Comparison of ENCODE assay signal across 27 cellular contexts in the genomic region with DNA sequence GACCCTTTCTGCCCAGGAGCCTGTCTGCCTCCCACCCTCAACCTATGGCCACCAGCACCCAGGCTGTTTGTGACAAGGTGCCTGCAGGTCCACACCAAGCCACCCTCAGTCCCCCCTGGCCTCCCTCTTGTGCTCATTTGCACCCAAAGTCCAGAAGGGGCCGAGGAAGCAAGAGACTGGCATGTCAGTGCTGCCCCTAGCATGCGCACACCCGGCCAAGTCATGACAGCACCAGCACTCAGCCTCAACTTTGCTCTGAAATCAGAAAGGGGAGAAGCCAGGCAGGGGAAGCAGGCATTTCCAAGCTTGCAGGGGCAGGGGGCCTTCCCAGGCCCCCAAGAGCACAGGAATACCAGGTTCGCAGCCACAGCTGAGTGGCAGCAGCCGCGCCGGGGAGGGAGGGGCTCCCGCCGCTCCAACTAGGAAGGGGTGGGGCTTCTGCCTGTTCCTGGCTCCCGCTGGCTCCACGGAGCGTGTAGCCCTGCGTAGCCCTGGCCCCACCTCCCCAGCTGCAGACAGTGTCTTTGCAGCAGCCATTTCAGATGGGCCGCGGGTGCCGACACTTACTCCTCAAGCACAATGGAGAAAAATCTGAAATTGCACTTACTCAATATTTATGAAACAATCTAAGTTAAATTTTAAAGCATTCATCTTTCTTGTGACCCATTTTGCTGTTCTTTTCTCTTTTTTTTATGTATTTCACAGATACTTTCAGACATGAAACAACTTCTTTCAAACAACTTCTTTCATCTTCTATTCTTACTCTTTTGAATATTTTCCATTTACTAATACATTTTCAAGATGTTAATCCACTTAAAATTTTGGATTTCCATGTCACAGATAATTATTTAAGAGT. TPM values are rescaled to one million over a fixed set of nuclear protein-coding genes. Genes with fewer than 3 reads are reported as not detected.
A peak's percentile ranks its signal among the peaks of the same experiment; 100 is the strongest.
DNase-seq lines count a peak whose midpoint lies in the region; FAIRE-seq and TF ChIP-seq lines count a peak whose summit lies in the region.
"Had no signal": no experiment of that assay in that cellular context is flagged by ENCODE, and none has a peak within 500 bp of the region (broad histone marks: within the 10 kb centered on the region; RNA-seq: fewer than 3 reads in every experiment).

No MANE protein-coding gene starts in this region.

- H3K27ac Mint-ChIP-seq in activated naive CD4-positive, alpha-beta T cell treated with anti-CD3 and anti-CD28 coated beads, Interleukin-2, amount 10 ng/mL, durations not matched to agents 7 days and 5 days: no peak overlapping the region
- H3K27ac Mint-ChIP-seq in MCF 10A (ENCODE audit: low read depth, unreplicated experiment): no peak overlapping the region
- H3K27ac Mint-ChIP-seq: naive thymus-derived CD8-positive, alpha-beta T cell; stimulated activated naive CD8-positive, alpha-beta T cell treated with anti-CD3 and anti-CD28 coated beads, Interleukin-15, amount 100 ng/mL, for 72 hours had no signal

- no peaks in the 10 kb centered on the region for H3K79me2 ChIP-seq in PC-9 (ENCODE audit: low read depth)
- H3K79me2 ChIP-seq: parathyroid adenoma had no signal

- no peaks in the 10 kb centered on the region for H4K20me1 ChIP-seq in PC-9 (ENCODE audit: insufficient read depth)

- H3K36me3 ChIP-seq in PC-9 (ENCODE audit: low read depth): no peaks in the 10 kb centered on the region
- H3K36me3 ChIP-seq in kidney (ENCODE audit: control insufficient read depth in 1 of 2, insufficient read depth in 2 of 2, low read length in 2 of 2): no peaks in the 10 kb centered on the region

- TF ChIP-seq CTCF in PC-9 (conservative IDR thresholded peaks at IDR 0.05) (no peak), kidney (IDR thresholded peaks at IDR 0.05; ENCODE audit: borderline replicate concordance, extremely low read depth, insufficient read depth) (no peak), MCF 10A (IDR thresholded peaks at IDR 0.05; ENCODE audit: unreplicated experiment) (no peak)

- H3K27ac ChIP-seq in PC-9 (no peak overlapping the region), kidney (ENCODE audit: low read depth in 2 of 2, low read length in 2 of 2) (no peak overlapping the region)
- H3K27ac ChIP-seq: C4-2B, dorsolateral prefrontal cortex, parathyroid adenoma had no signal

- H3K4me3 ChIP-seq in PC-9 (no peak overlapping the region), kidney (ENCODE audit: low read length in 2 of 2) (no peak overlapping the region)
- H3K4me3 ChIP-seq: dorsolateral prefrontal cortex had no signal

- H3K4me1 ChIP-seq in PC-9 (replicated peaks; ENCODE audit: insufficient read depth) (peaks cover 11% of the 10 kb centered on the region), kidney (ENCODE audit: control insufficient read depth in 1 of 2, insufficient read depth in 1 of 2, low read depth in 1 of 2, low read length in 2 of 2) (no peaks in the 10 kb centered on the region)
- H3K4me1 ChIP-seq: parathyroid adenoma had no signal

- H3K9me3 ChIP-seq in PC-9 (ENCODE audit: insufficient read depth, low read depth) (no peaks in the 10 kb centered on the region; the same call in 1 of the 2 replicates), kidney (ENCODE audit: control insufficient read depth in 1 of 2, low read length in 2 of 2) (no peaks in the 10 kb centered on the region)

- no peaks in the 10 kb centered on the region for H3K27me3 ChIP-seq in PC-9 (ENCODE audit: insufficient read depth, low read depth)

- peak overlapping the region; percentile 49; the same call in 1 of the 2 replicates for H2AFZ ChIP-seq in PC-9
- H2AFZ ChIP-seq: parathyroid adenoma had no signal

- H3K4me1 Mint-ChIP-seq in activated naive CD4-positive, alpha-beta T cell treated with anti-CD3 and anti-CD28 coated beads, Interleukin-2, amount 10 ng/mL, durations not matched to agents 7 days and 5 days: no peaks in the 10 kb centered on the region
- H3K4me1 Mint-ChIP-seq in MCF 10A (ENCODE audit: insufficient read depth, unreplicated experiment): peaks cover 6% of the 10 kb centered on the region
- H3K4me1 Mint-ChIP-seq: naive thymus-derived CD8-positive, alpha-beta T cell; stimulated activated naive CD8-positive, alpha-beta T cell treated with anti-CD3 and anti-CD28 coated beads, Interleukin-15, amount 100 ng/mL, for 72 hours had no signal

- no peaks in the 10 kb centered on the region for H3F3A ChIP-seq in PC-9 (ENCODE audit: insufficient read depth, low read depth)

- CTCF ChIA-PET in PC-9 (lab: Charles Lee): no interaction called here
- CTCF ChIA-PET in activated naive CD4-positive, alpha-beta T cell treated with anti-CD3 and anti-CD28 coated beads, Interleukin-2, amount 10 ng/mL, durations not matched to agents 7 days and 5 days (lab: Charles Lee): no interaction called here
- CTCF ChIA-PET in MCF 10A (lab: Yijun Ruan, JAX): no interaction called here

- POLR2A ChIA-PET in PC-9 (lab: Charles Lee; ENCODE audit: unreplicated experiment) (no interaction called here), MCF 10A (lab: Yijun Ruan, JAX) (no interaction called here)

- peaks cover 4% of the 10 kb centered on the region; the same call in 1 of the 2 replicates for H3K9me2 ChIP-seq in PC-9 (ENCODE audit: insufficient read depth)

- no peak overlapping the region for H3K4me2 ChIP-seq in PC-9

- H3K9ac ChIP-seq in kidney (ENCODE audit: low read length in 2 of 2): no peak overlapping the region
- H3K9ac ChIP-seq: parathyroid adenoma had no signal

- DNase-seq in DMS114 treated with DMSO at 0.1 percent for 48 hours (lab: John Stamatoyannopoulos, UW; ENCODE audit: unreplicated experiment) (peak; percentile 30), NCI-H1105 (lab: John Stamatoyannopoulos, UW) (peak; percentile 70), PC-9 (no peak), kidney (peak; percentile 49), retina (no peak), cardiac septum (ENCODE audit: low spot score) (no peak), MCF 10A (ENCODE audit: unreplicated experiment) (no peak)
- DNase-seq in activated naive CD4-positive, alpha-beta T cell treated with anti-CD3 and anti-CD28 coated beads, Interleukin-2, amount 10 ng/mL, durations not matched to agents 7 days and 5 days: no peak
- DNase-seq: ACHN; activated CD4-positive, alpha-beta T cell treated with anti-CD3 and anti-CD28 coated beads, Interleukin-2, amount 50 U/mL, for 4 hours; amniotic stem cell; caudate nucleus; DMS 273 treated with DMSO at 0.1 percent for 48 hours; dorsolateral prefrontal cortex; erythroblast; Karpas-422; naive thymus-derived CD8-positive, alpha-beta T cell; NCI-H1417 treated with DMSO at 0.1 percent for 48 hours; NCI-H446; SIG-M5; stimulated activated CD4-positive, alpha-beta T cell treated with anti-CD3 and anti-CD28 coated beads, Interleukin-1b, Interleukin-23, amount 100 ng/mL, for 48 hours; stimulated activated naive CD8-positive, alpha-beta T cell treated with anti-CD3 and anti-CD28 coated beads, Interleukin-15, amount 100 ng/mL, for 72 hours had no signal

- FAIRE-seq in kidney (lab: Jason Lieb, UNC): no peak
- FAIRE-seq: frontal cortex had no signal

- no peak overlapping the region for H3K4me3 Mint-ChIP-seq in activated naive CD4-positive, alpha-beta T cell treated with anti-CD3 and anti-CD28 coated beads, Interleukin-2, amount 10 ng/mL, durations not matched to agents 7 days and 5 days
- H3K4me3 Mint-ChIP-seq in MCF 10A (ENCODE audit: unreplicated experiment): no peak overlapping the region
- H3K4me3 Mint-ChIP-seq: naive thymus-derived CD8-positive, alpha-beta T cell; stimulated activated naive CD8-positive, alpha-beta T cell treated with anti-CD3 and anti-CD28 coated beads, Interleukin-15, amount 100 ng/mL, for 72 hours had no signal

- BruUV-seq in PC-9 (replicated peaks; lab: Mats Ljungman, UMichigan) (no TSS peak), MCF 10A (replicated peaks; lab: Mats Ljungman, UMichigan) (no TSS peak)

- no peaks in the 10 kb centered on the region for H3K27me3 Mint-ChIP-seq in activated naive CD4-positive, alpha-beta T cell treated with anti-CD3 and anti-CD28 coated beads, Interleukin-2, amount 10 ng/mL, durations not matched to agents 7 days and 5 days
- no peaks in the 10 kb centered on the region for H3K27me3 Mint-ChIP-seq in MCF 10A (ENCODE audit: insufficient read depth, unreplicated experiment)
- H3K27me3 Mint-ChIP-seq: stimulated activated naive CD8-positive, alpha-beta T cell treated with anti-CD3 and anti-CD28 coated beads, Interleukin-15, amount 100 ng/mL, for 72 hours had no signal

- intact Hi-C loops in PC-9 (cut with micrococcal nuclease; ENCODE audit: unreplicated experiment) (loop anchor here (2.0 kb wide), 1 partner anchor 14 kb away; no protein-coding TSS in a partner anchor), kidney (cut with DNase I) (no loop called here), cardiac septum (cut with DNase I) (no loop called here), MCF 10A (cut with micrococcal nuclease) (no loop called here)

- no peaks in the 10 kb centered on the region for H3K36me3 Mint-ChIP-seq in activated naive CD4-positive, alpha-beta T cell treated with anti-CD3 and anti-CD28 coated beads, Interleukin-2, amount 10 ng/mL, durations not matched to agents 7 days and 5 days
- no peaks in the 10 kb centered on the region for H3K36me3 Mint-ChIP-seq in MCF 10A (ENCODE audit: insufficient read depth, unreplicated experiment)
- H3K36me3 Mint-ChIP-seq: naive thymus-derived CD8-positive, alpha-beta T cell had no signal

- H3K9me3 Mint-ChIP-seq in activated naive CD4-positive, alpha-beta T cell treated with anti-CD3 and anti-CD28 coated beads, Interleukin-2, amount 10 ng/mL, durations not matched to agents 7 days and 5 days: peaks cover 2% of the 10 kb centered on the region
- H3K9me3 Mint-ChIP-seq in MCF 10A (ENCODE audit: unreplicated experiment): no peaks in the 10 kb centered on the region
- H3K9me3 Mint-ChIP-seq: stimulated activated naive CD8-positive, alpha-beta T cell treated with anti-CD3 and anti-CD28 coated beads, Interleukin-15, amount 100 ng/mL, for 72 hours had no signal

RNA-seq across cellular contexts. Expression of gene ABCB5, which starts 54.9 kb away (rescaled TPM):
- total RNA-seq in PC-9 (2021) (not detected in 2 replicates), kidney (0.13 TPM), cardiac septum (not detected), MCF 10A (2022) (not detected in 2 replicates)
- polyA plus RNA-seq in kidney (ENCODE audit: insufficient read depth, low read depth, low replicate concordance): not detected
- total RNA-seq: frontal cortex; naive thymus-derived CD8-positive, alpha-beta T cell; T-helper 1 cell treated with Interleukin-12 subunit alpha and Interleukin-12 subunit beta and Interleukin-4 antibody, amounts not matched to agents 30 ng/mL and 1 ng/mL, for 36 hours; urinary bladder had no signal
- polyA plus RNA-seq: naive thymus-derived CD8-positive, alpha-beta T cell; urinary bladder had no signal

Comparison
In these comparisons a context has a peak if more than half of its experiments do, and no peak if none do; other contexts are left out.
1. DNase-seq: peak in DMS114 treated with DMSO at 0.1 percent for 48 hours (single experiment), NCI-H1105 (single experiment) and kidney (single experiment); none in PC-9 (0 of 2), retina (single experiment), activated naive CD4-positive, alpha-beta T cell treated with anti-CD3 and anti-CD28 coated beads, Interleukin-2, amount 10 ng/mL, durations not matched to agents 7 days and 5 days (single experiment), cardiac septum (single experiment) and MCF 10A (single experiment).